ENCODE assay signal across 16 cellular contexts in genomic region chr3:100665230-100665629, GRCh38. TPM values are rescaled to one million over a fixed set of nuclear protein-coding genes. Genes with fewer than 3 reads are reported as not detected.
DNase-seq lines count a peak whose midpoint lies in the region; ATAC-seq, FAIRE-seq and TF ChIP-seq lines count a peak whose summit lies in the region.
"Had no signal": no experiment of that assay in that cellular context is flagged by ENCODE, and none has a peak within 500 bp of the region (broad histone marks: within the 10 kb centered on the region; RNA-seq: fewer than 3 reads in every experiment).

No MANE protein-coding gene starts in this region.

- WGBS in HepG2 (ENCODE audit: low lambda C conversion rate), result 54% methylated on average over 7 of the region's 7 CpGs

- intact Hi-C loops in activated CD8-positive, alpha-beta T cell treated with anti-CD3 and anti-CD28 coated beads for 36 hours (cut with micrococcal nuclease), result loop anchor here (2.0 kb wide), 1 partner anchor 44 kb away; the partner anchor contains the start of gene TFG
- intact Hi-C loops in HepG2 (cut with micrococcal nuclease; ENCODE audit: unreplicated experiment), result no loop called here

- peaks cover 63% of the 10 kb centered on the region for H3K36me3 Mint-ChIP-seq in activated CD8-positive, alpha-beta T cell treated with anti-CD3 and anti-CD28 coated beads for 36 hours (ENCODE audit: low read depth)
- no peaks in the 10 kb centered on the region for H3K36me3 Mint-ChIP-seq in immature natural killer cell

- H3K4me1 Mint-ChIP-seq in activated CD8-positive, alpha-beta T cell treated with anti-CD3 and anti-CD28 coated beads for 36 hours (ENCODE audit: low read depth), result peaks cover 34% of the 10 kb centered on the region
- H3K4me1 Mint-ChIP-seq in immature natural killer cell, result peaks cover 8 to 13% of the 10 kb centered on the region in 2 donors

- BruUV-seq in HepG2 (replicated peaks; lab: Mats Ljungman, UMichigan), result no TSS peak

- H3K36me3 ChIP-seq in HepG2 (replicated peaks in 1 of 2; ENCODE audit: control insufficient read depth in 1 of 2, insufficient read depth in 2 of 2, low read length in 2 of 2), result no peaks in the 10 kb centered on the region
- H3K36me3 ChIP-seq: prostate gland, thyroid gland had no signal

- H2AFZ ChIP-seq in HepG2 (ENCODE audit: low read length), result no peak overlapping the region
- H2AFZ ChIP-seq: hepatocyte had no signal

- no peaks in the 10 kb centered on the region; a peak in 1 of 5 replicates for H3K27me3 ChIP-seq in HepG2 (ENCODE audit: control insufficient read depth in 1 of 2, insufficient read depth in 2 of 2, low read length in 2 of 2)
- H3K27me3 ChIP-seq: hepatocyte, thyroid gland had no signal

- H3K9me3 ChIP-seq in HepG2 (ENCODE audit: low read length), result no peaks in the 10 kb centered on the region
- H3K9me3 ChIP-seq: prostate gland, SK-N-SH, thyroid gland had no signal

- H3K9ac ChIP-seq in HepG2 (ENCODE audit: insufficient read depth, low read depth, low read length), result no peak overlapping the region
- H3K9ac ChIP-seq: SK-N-SH had no signal

- peak overlapping the region; percentile 69 for H3K27ac Mint-ChIP-seq in activated CD8-positive, alpha-beta T cell treated with anti-CD3 and anti-CD28 coated beads for 36 hours
- peak overlapping the region; percentile 5 to 42 (median 12) for H3K27ac Mint-ChIP-seq in immature natural killer cell

- in situ Hi-C loops in HepG2 (cut with HindIII; ENCODE audit: extremely low pct_ligation_motif_present, low pct_unique_long_range_greater_than_20kb), result no loop called here

- TF ChIP-seq EP300 in HepG2 (IDR thresholded peaks at IDR 0.05; ENCODE audit: low read depth in 2 of 2, low read length in 2 of 2) (no peak), HepG2 (CRISPR knock-in tag; IDR thresholded peaks at IDR 0.05; ENCODE audit: borderline replicate concordance) (no peak)

- peaks cover 16% of the 10 kb centered on the region for H3K9me3 Mint-ChIP-seq in activated CD8-positive, alpha-beta T cell treated with anti-CD3 and anti-CD28 coated beads for 36 hours
- peaks cover 0 to 4% (median 0%) of the 10 kb centered on the region in 6 donors for H3K9me3 Mint-ChIP-seq in immature natural killer cell

- no peak for TF ChIP-seq CTCF in activated CD8-positive, alpha-beta T cell treated with anti-CD3 and anti-CD28 coated beads for 36 hours (IDR thresholded peaks at IDR 0.05)
- no peak for TF ChIP-seq CTCF in HepG2 (CRISPR knock-in tag; IDR thresholded peaks at IDR 0.05)

- CTCF ChIA-PET in activated CD8-positive, alpha-beta T cell treated with anti-CD3 and anti-CD28 coated beads for 36 hours (lab: Charles Lee), result interaction anchor here (0.7 to 1.6 kb wide), 9 partner anchors 9 to 202 kb away, joined by 3 to 5 read pairs (median 3); no protein-coding TSS in a partner anchor
- CTCF ChIA-PET in HepG2 (lab: Yijun Ruan, JAX; ENCODE audit: low intra/inter-chr PET ratio, low total read pairs), result no interaction called here

- no peaks in the 10 kb centered on the region for H4K20me1 ChIP-seq in HepG2 (ENCODE audit: insufficient read depth, low read length)

- no peak overlapping the region for H3K4me2 ChIP-seq in HepG2 (ENCODE audit: low read depth, low read length)
- H3K4me2 ChIP-seq: hepatocyte, SK-N-SH had no signal

- no peak for TF ChIP-seq RAD21 in HepG2 (CRISPR knock-in tag; IDR thresholded peaks at IDR 0.05)

- no peaks in the 10 kb centered on the region for H3K4me1 ChIP-seq in HepG2 (ENCODE audit: insufficient read depth, low read length)
- H3K4me1 ChIP-seq: prostate gland, thyroid gland had no signal

- POLR2A ChIA-PET in activated CD8-positive, alpha-beta T cell treated with anti-CD3 and anti-CD28 coated beads for 36 hours (lab: Charles Lee), result interaction anchor here (0.6 to 1.7 kb wide), 8 partner anchors 9 to 993 kb away, joined by 3 to 11 read pairs (median 4); partner anchors contain the start of gene TFG
- POLR2A ChIA-PET in HepG2 (lab: Yijun Ruan, JAX), result no interaction called here

- H3K79me2 ChIP-seq in HepG2 (ENCODE audit: insufficient read depth, low read length), result no peaks in the 10 kb centered on the region
- H3K79me2 ChIP-seq: hepatocyte had no signal

- no peak overlapping the region for H3K4me3 Mint-ChIP-seq in activated CD8-positive, alpha-beta T cell treated with anti-CD3 and anti-CD28 coated beads for 36 hours
- H3K4me3 Mint-ChIP-seq in immature natural killer cell, result peak overlapping the region; percentile 28 to 72 (median 63)

- no peak for FAIRE-seq in HepG2 (lab: Jason Lieb, UNC)

- H3K4me3 ChIP-seq in HepG2 (replicated peaks in 1 of 3; ENCODE audit: insufficient read depth in 1 of 3, low read depth in 2 of 3, low read length in 3 of 3), result no peak overlapping the region
- H3K4me3 ChIP-seq: hepatocyte, prostate gland, thyroid gland had no signal

- TF ChIP-seq POLR2A in HepG2 (IDR thresholded peaks at IDR 0.05; ENCODE audit: insufficient read depth in 1 of 2, low read depth in 2 of 2, low read length in 2 of 2), result no peak

- DNase-seq in A172 (ENCODE audit: low spot score), result peak; percentile 51
- peak; percentile 76 for DNase-seq in activated CD8-positive, alpha-beta T cell treated with anti-CD3 and anti-CD28 coated beads for 36 hours
- peak in 1 of 3 donors; percentile 0 for DNase-seq in immature natural killer cell
- no peak for DNase-seq in medulla oblongata (ENCODE audit: extremely low spot score)
- DNase-seq in mesenteric fat pad (ENCODE audit: low spot score), result no peak
- DNase-seq in HepG2 (ENCODE audit: low spot score), result no peak
- DNase-seq: NCI-H1436 treated with DMSO at 0.1 percent for 48 hours, NCI-H774, SK-N-SH, thyroid gland had no signal

- no peak overlapping the region for H3K27ac ChIP-seq in HepG2 (ENCODE audit: extremely low read length, insufficient read depth, low read length)
- H3K27ac ChIP-seq: hepatocyte, prostate gland, thyroid gland had no signal

- ATAC-seq in HG03354 (IDR thresholded peaks at IDR 0.05; ENCODE audit: poor library complexity, severe bottlenecking, unreplicated experiment) (peak; percentile 68), HG03045 (IDR thresholded peaks at IDR 0.05; ENCODE audit: unreplicated experiment) (no peak), HepG2 (no peak)
- peak; percentile 94 for ATAC-seq in activated CD8-positive, alpha-beta T cell treated with anti-CD3 and anti-CD28 coated beads for 36 hours

- no peaks in the 10 kb centered on the region for H3K27me3 Mint-ChIP-seq in activated CD8-positive, alpha-beta T cell treated with anti-CD3 and anti-CD28 coated beads for 36 hours
- peaks cover 0 to 8% (median 7%) of the 10 kb centered on the region in 3 donors for H3K27me3 Mint-ChIP-seq in immature natural killer cell (ENCODE audit: low read depth in 3 of 3)

RNA-seq across cellular contexts. Expression of gene TFG, which starts 44.1 kb away (rescaled TPM):
- total RNA-seq in A172 (2014; rRNA removed; shearing (Covaris generic)), result 122 and 126 TPM in 2 replicates
- total RNA-seq in activated CD8-positive, alpha-beta T cell treated with anti-CD3 and anti-CD28 coated beads for 36 hours, result 10 to 100 TPM; 59.2 TPM
- polyA plus RNA-seq in immature natural killer cell, result 10 to 100 TPM; 17.4 to 51.3 (median 42.2) TPM
- total RNA-seq in mesenteric fat pad, result 83.1 TPM
- total RNA-seq in HepG2 (2016; rRNA removed; fragmentation: Illumina TruSeq; extraction: Trizol), result 53.6 and 75.5 TPM in 2 replicates
- 19.9 and 20.4 TPM in 2 replicates for total RNA-seq in HepG2 (2016; cell fraction: cytosol; rRNA removed; fragmentation: Illumina TruSeq; extraction: Trizol; ENCODE audit: low read depth)
- total RNA-seq in HepG2 (2016; cell fraction: insoluble cytoplasmic fraction; rRNA removed; fragmentation: Illumina TruSeq; extraction: Trizol), result 55.4 and 69.3 TPM in 2 replicates
- 41.0 and 43.7 TPM in 2 replicates for total RNA-seq in HepG2 (2016; cell fraction: membrane; rRNA removed; fragmentation: Illumina TruSeq; extraction: Trizol)
- total RNA-seq in HepG2 (2016; cell fraction: nucleus; rRNA removed; fragmentation: Illumina TruSeq; extraction: Trizol), result 52.9 and 55.9 TPM in 2 replicates
- 66.2 and 71.7 TPM in 2 replicates for polyA plus RNA-seq in HepG2 (2011; rRNA removed)
- 69.5 and 71.5 TPM in 2 replicates for polyA plus RNA-seq in HepG2 (2011; cell fraction: cytosol; rRNA removed)
- polyA plus RNA-seq in HepG2 (2011; cell fraction: nucleus; rRNA removed), result 50.5 and 60.9 TPM in 2 replicates
- 56.0 and 60.1 TPM in 2 replicates for polyA plus RNA-seq in HepG2 (2012)
- 34.7 and 37.4 TPM in 2 replicates for polyA plus RNA-seq in HepG2 (2016; cell fraction: cytosol; fragmentation: Illumina TruSeq; extraction: Trizol; ENCODE audit: low read depth)
- 161 and 167 TPM in 2 replicates for polyA plus RNA-seq in HepG2 (2016; cell fraction: insoluble cytoplasmic fraction; fragmentation: Illumina TruSeq; extraction: Trizol; ENCODE audit: low read depth)
- polyA plus RNA-seq in HepG2 (2016; cell fraction: membrane; fragmentation: Illumina TruSeq; extraction: Trizol; ENCODE audit: low read depth), result 56.9 and 63.5 TPM in 2 replicates
- 94.6 and 99.1 TPM in 2 replicates for polyA plus RNA-seq in HepG2 (2016; cell fraction: nucleus; fragmentation: Illumina TruSeq; extraction: Trizol; ENCODE audit: insufficient read depth, low read depth)
- polyA minus RNA-seq in HepG2 (2011; rRNA and poly(A)+ RNA removed; ENCODE audit: low replicate concordance), result 32.7 and 41.4 TPM in 2 replicates
- polyA minus RNA-seq in HepG2 (2011; cell fraction: cytosol; rRNA and poly(A)+ RNA removed), result 30.4 and 30.6 TPM in 2 replicates
- 95.5 and 108 TPM in 2 replicates for polyA minus RNA-seq in HepG2 (2011; cell fraction: nucleus; rRNA and poly(A)+ RNA removed)

RNA-seq across cellular contexts. Expression of gene ADGRG7, which starts 55.8 kb away (rescaled TPM):
- total RNA-seq in A172 (2014; rRNA removed; shearing (Covaris generic)), result not detected in 2 replicates
- 10 to 100 TPM; 21.2 to 24.7 TPM for total RNA-seq in activated CD8-positive, alpha-beta T cell treated with anti-CD3 and anti-CD28 coated beads for 36 hours
- polyA plus RNA-seq in immature natural killer cell (not detected), HepG2 (2011; rRNA removed) (not detected in 2 replicates)
- total RNA-seq in mesenteric fat pad (not detected), HepG2 (2016; rRNA removed; fragmentation: Illumina TruSeq; extraction: Trizol) (not detected in 2 replicates)
- not detected in 2 replicates for total RNA-seq in HepG2 (2016; cell fraction: cytosol; rRNA removed; fragmentation: Illumina TruSeq; extraction: Trizol; ENCODE audit: low read depth)
- not detected in 2 replicates for total RNA-seq in HepG2 (2016; cell fraction: insoluble cytoplasmic fraction; rRNA removed; fragmentation: Illumina TruSeq; extraction: Trizol)
- total RNA-seq in HepG2 (2016; cell fraction: membrane; rRNA removed; fragmentation: Illumina TruSeq; extraction: Trizol), result not detected in 2 replicates
- total RNA-seq in HepG2 (2016; cell fraction: nucleus; rRNA removed; fragmentation: Illumina TruSeq; extraction: Trizol), result not detected in 2 replicates
- polyA plus RNA-seq in HepG2 (2011; cell fraction: cytosol; rRNA removed), result not detected in 2 replicates
- polyA plus RNA-seq in HepG2 (2011; cell fraction: nucleus; rRNA removed), result not detected in 2 replicates
- polyA plus RNA-seq in HepG2 (2012), result not detected in 2 replicates
- not detected in 2 replicates for polyA plus RNA-seq in HepG2 (2016; cell fraction: cytosol; fragmentation: Illumina TruSeq; extraction: Trizol; ENCODE audit: low read depth)
- polyA plus RNA-seq in HepG2 (2016; cell fraction: insoluble cytoplasmic fraction; fragmentation: Illumina TruSeq; extraction: Trizol; ENCODE audit: low read depth), result not detected in 2 replicates
- polyA plus RNA-seq in HepG2 (2016; cell fraction: membrane; fragmentation: Illumina TruSeq; extraction: Trizol; ENCODE audit: low read depth), result not detected in 2 replicates
- polyA plus RNA-seq in HepG2 (2016; cell fraction: nucleus; fragmentation: Illumina TruSeq; extraction: Trizol; ENCODE audit: insufficient read depth, low read depth), result not detected in 2 replicates
- polyA minus RNA-seq in HepG2 (2011; rRNA and poly(A)+ RNA removed; ENCODE audit: low replicate concordance), result not detected in 2 replicates
- polyA minus RNA-seq in HepG2 (2011; cell fraction: cytosol; rRNA and poly(A)+ RNA removed), result not detected in 2 replicates
- not detected in 2 replicates for polyA minus RNA-seq in HepG2 (2011; cell fraction: nucleus; rRNA and poly(A)+ RNA removed)
- total RNA-seq: G401, lung microvascular endothelial cell, thyroid gland had no signal
- polyA plus RNA-seq: SK-N-SH had no signal

Comparison
In these comparisons a context has a peak if more than half of its experiments do, and no peak if none do; other contexts are left out.
1. DNase-seq: peak in A172 (single experiment) and activated CD8-positive, alpha-beta T cell treated with anti-CD3 and anti-CD28 coated beads for 36 hours (single experiment); none in medulla oblongata (single experiment), mesenteric fat pad (single experiment) and HepG2 (single experiment).
2. ATAC-seq: peak in HG03354 (single experiment) and activated CD8-positive, alpha-beta T cell treated with anti-CD3 and anti-CD28 coated beads for 36 hours (single experiment); none in HG03045 (single experiment) and HepG2 (single experiment).
3. RNA of gene ADGRG7, which starts 55.8 kb away (total RNA-seq): 21.2 to 24.7 TPM in activated CD8-positive, alpha-beta T cell treated with anti-CD3 and anti-CD28 coated beads for 36 hours; not detected in mesenteric fat pad (single experiment), not detected in A172 and not detected in HepG2; every median in the first group is over 10 times any median in the second.